14 cellular contexts compared by ENCODE assay signal in genomic region chr20:32231245-32231644, GRCh38. TPM values are rescaled to one million over a fixed set of nuclear protein-coding genes. Genes with fewer than 3 reads are reported as not detected.
DNase-seq lines count a peak whose midpoint lies in the region; ATAC-seq and TF ChIP-seq lines count a peak whose summit lies in the region.
"Had no signal": no experiment of that assay in that cellular context is flagged by ENCODE, and none has a peak within 500 bp of the region (broad histone marks: within the 10 kb centered on the region; RNA-seq: fewer than 3 reads in every experiment).

No MANE protein-coding gene starts in this region.

- H3K4me2 ChIP-seq in Karpas-422 (ENCODE audit: low read depth, low read length, poor library complexity, severe bottlenecking) = no peak overlapping the region

- no peaks in the 10 kb centered on the region for H3K9me3 ChIP-seq in T-helper 17 cell (ENCODE audit: control insufficient read depth, low read length, poor library complexity, severe bottlenecking)
- H3K9me3 ChIP-seq in spleen = no peaks in the 10 kb centered on the region
- H3K9me3 ChIP-seq in Karpas-422 (ENCODE audit: low read length) = no peaks in the 10 kb centered on the region
- H3K9me3 ChIP-seq: sigmoid colon had no signal

- no peak overlapping the region for H2AFZ ChIP-seq in Karpas-422 (ENCODE audit: low read length)

- CTCF ChIA-PET in activated naive CD4-positive, alpha-beta T cell treated with anti-CD3 and anti-CD28 coated beads for 36 hours (lab: Charles Lee) = interaction anchor here (0.7 to 2.4 kb wide), 6 partner anchors 8 to 134 kb away, joined by 3 to 9 read pairs (median 3); no protein-coding TSS in a partner anchor

- H3K9me3 Mint-ChIP-seq in activated naive CD4-positive, alpha-beta T cell treated with anti-CD3 and anti-CD28 coated beads for 36 hours = no peaks in the 10 kb centered on the region
- H3K9me3 Mint-ChIP-seq: WTC11 had no signal

- no peaks in the 10 kb centered on the region for H3K27me3 Mint-ChIP-seq in activated naive CD4-positive, alpha-beta T cell treated with anti-CD3 and anti-CD28 coated beads for 36 hours (ENCODE audit: low read depth)
- no peaks in the 10 kb centered on the region for H3K27me3 Mint-ChIP-seq in T-helper 17 cell

- 81 to 93% (median 82%) methylated on average over 4 of the region's 4 CpGs for WGBS in spleen, 5 donors

- H3K9me2 ChIP-seq in Karpas-422 (replicated peaks; ENCODE audit: insufficient read depth, low read length) = no peaks in the 10 kb centered on the region

- TF ChIP-seq CTCF in brain microvascular endothelial cell (IDR thresholded peaks at IDR 0.05; ENCODE audit: low read depth, low read length, missing control alignments) (no peak), spleen (IDR thresholded peaks at IDR 0.05 in 8 of 11, conservative IDR thresholded peaks at IDR 0.05 in 3 of 11) (no peak), GM13976 (IDR thresholded peaks at IDR 0.05; ENCODE audit: borderline replicate concordance, control extremely low read depth, extremely low read depth, insufficient read depth, missing control alignments) (no peak)

- H3K36me3 ChIP-seq in brain microvascular endothelial cell (replicated peaks) (peaks cover 55% of the 10 kb centered on the region), spleen (peaks cover 0 to 95% (median 60%) of the 10 kb centered on the region in 6 donors), Karpas-422 (ENCODE audit: insufficient read depth, low read length) (peaks cover 42% of the 10 kb centered on the region)

- peaks cover 11 to 53% (median 25%) of the 10 kb centered on the region in 6 donors for H3K4me1 ChIP-seq in spleen
- H3K4me1 ChIP-seq in Karpas-422 (ENCODE audit: low read length) = no peaks in the 10 kb centered on the region
- H3K4me1 ChIP-seq: foreskin keratinocyte, sigmoid colon had no signal

- H3K27ac Mint-ChIP-seq in activated naive CD4-positive, alpha-beta T cell treated with anti-CD3 and anti-CD28 coated beads for 36 hours = peak overlapping the region; percentile 99
- H3K27ac Mint-ChIP-seq in T-helper 17 cell = peak overlapping the region; percentile 100
- H3K27ac Mint-ChIP-seq: WTC11 had no signal

- no peak for ATAC-seq in T-helper 17 cell
- ATAC-seq: foreskin keratinocyte, WTC11 had no signal

- peaks cover 71% of the 10 kb centered on the region for H3K36me3 Mint-ChIP-seq in activated naive CD4-positive, alpha-beta T cell treated with anti-CD3 and anti-CD28 coated beads for 36 hours (ENCODE audit: low read depth)
- H3K36me3 Mint-ChIP-seq in T-helper 17 cell (ENCODE audit: low read depth) = peaks cover 14% of the 10 kb centered on the region

- H3K9ac ChIP-seq in Karpas-422 (ENCODE audit: low read length) = no peak overlapping the region

- peaks cover 39% of the 10 kb centered on the region for H3K4me1 Mint-ChIP-seq in activated naive CD4-positive, alpha-beta T cell treated with anti-CD3 and anti-CD28 coated beads for 36 hours (ENCODE audit: low read depth)
- H3K4me1 Mint-ChIP-seq in T-helper 17 cell = peaks cover 30% of the 10 kb centered on the region
- H3K4me1 Mint-ChIP-seq: WTC11 had no signal

- no peak overlapping the region for H3K27ac ChIP-seq in brain microvascular endothelial cell
- peak overlapping the region in 6 of 8 donors; percentile 38 to 77 (median 65) for H3K27ac ChIP-seq in spleen
- H3K27ac ChIP-seq in Karpas-422 (ENCODE audit: low read length) = no peak overlapping the region
- H3K27ac ChIP-seq: foreskin keratinocyte, sigmoid colon had no signal

- no peaks in the 10 kb centered on the region for H3K79me2 ChIP-seq in Karpas-422 (ENCODE audit: low read length)

- no peak for TF ChIP-seq POLR2A in spleen (IDR thresholded peaks at IDR 0.05)

- no peak overlapping the region for H3K4me3 ChIP-seq in brain microvascular endothelial cell (ENCODE audit: low read depth, low read length)
- no peak overlapping the region for H3K4me3 ChIP-seq in spleen
- H3K4me3 ChIP-seq in Karpas-422 (ENCODE audit: low read length) = no peak overlapping the region
- H3K4me3 ChIP-seq: sigmoid colon had no signal

- no peak overlapping the region for H3K4me3 Mint-ChIP-seq in activated naive CD4-positive, alpha-beta T cell treated with anti-CD3 and anti-CD28 coated beads for 36 hours
- peak overlapping the region; percentile 12 for H3K4me3 Mint-ChIP-seq in T-helper 17 cell
- H3K4me3 Mint-ChIP-seq: WTC11 had no signal

- intact Hi-C loops in activated naive CD4-positive, alpha-beta T cell treated with anti-CD3 and anti-CD28 coated beads for 36 hours (cut with micrococcal nuclease) = no loop called here
- intact Hi-C loops in spleen (cut with DNase I; ENCODE audit: low total_unique reads) = no loop called here

- in situ Hi-C loops in brain microvascular endothelial cell (cut with HindIII; ENCODE audit: low pct_ligation_motif_present, low sequenced_read_pairs) = no loop called here
- in situ Hi-C loops in GM13976 (cut with MboI; ENCODE audit: low sequenced_read_pairs, unreplicated experiment) = no loop called here

- 0 out of 2 replicates have a peak, but pooled peaks cover 4% of the 10 kb centered on the region for H4K20me1 ChIP-seq in Karpas-422 (ENCODE audit: insufficient read depth, low read depth, low read length)

- no peaks in the 10 kb centered on the region for H3K27me3 ChIP-seq in brain microvascular endothelial cell (replicated peaks)
- H3K27me3 ChIP-seq in spleen (replicated peaks in 1 of 7) = no peaks in the 10 kb centered on the region
- H3K27me3 ChIP-seq in Karpas-422 (ENCODE audit: low read length) = no peaks in the 10 kb centered on the region
- H3K27me3 ChIP-seq: foreskin keratinocyte, sigmoid colon had no signal

- DNase-seq in activated naive CD4-positive, alpha-beta T cell treated with anti-CD3 and anti-CD28 coated beads for 36 hours = no peak
- no peak for DNase-seq in activated naive CD4-positive, alpha-beta T cell treated with Interleukin-2 at 50 U/mL for 16 hours
- no peak for DNase-seq in T-helper 17 cell
- peak; percentile 26 for DNase-seq in brain microvascular endothelial cell
- no peak for DNase-seq in spleen
- no peak for DNase-seq in Karpas-422
- no peak for DNase-seq in GM13976 (ENCODE audit: low spot score)
- DNase-seq in COLO829 (ENCODE audit: low spot score) = no peak
- DNase-seq: Calu3, foreskin keratinocyte, GF-D8, NCI-H2029, sigmoid colon had no signal

RNA-seq across cellular contexts. Expression of gene POFUT1, which starts 23.6 kb away (rescaled TPM):
- 10 to 100 TPM; 37.1 to 38.9 TPM for total RNA-seq in activated naive CD4-positive, alpha-beta T cell treated with anti-CD3 and anti-CD28 coated beads for 36 hours
- total RNA-seq in T-helper 17 cell = 10 to 100 TPM; 11.1 to 13.6 TPM
- total RNA-seq in spleen = 10 to 100 TPM; 19.5 to 26.3 (median 21.5) TPM
- 1 to 10 TPM; 3.8 to 7.5 (median 4.7) TPM for polyA plus RNA-seq in spleen
- total RNA-seq in Karpas-422 (2014; rRNA removed; shearing (Covaris generic); ENCODE audit: low replicate concordance) = 16.7 and 25.8 TPM in 2 replicates

RNA-seq across cellular contexts. Expression of gene PLAGL2, which starts 23.7 kb away (rescaled TPM):
- 10 to 100 TPM; 63.3 to 64.9 TPM for total RNA-seq in activated naive CD4-positive, alpha-beta T cell treated with anti-CD3 and anti-CD28 coated beads for 36 hours
- total RNA-seq in T-helper 17 cell (10 to 100 TPM; 14.9 to 18.9 TPM), spleen (10 to 100 TPM; 11.9 to 16.6 (median 12.5) TPM)
- polyA plus RNA-seq in spleen = 1 to 10 TPM; 2.2 to 4.0 (median 2.2) TPM
- total RNA-seq in Karpas-422 (2014; rRNA removed; shearing (Covaris generic); ENCODE audit: low replicate concordance) = 19.2 and 30.5 TPM in 2 replicates

RNA-seq across cellular contexts. Expression of gene KIF3B, which starts 46.2 kb away (rescaled TPM):
- 10 to 100 TPM; 27.4 to 27.6 TPM for total RNA-seq in activated naive CD4-positive, alpha-beta T cell treated with anti-CD3 and anti-CD28 coated beads for 36 hours
- 10 to 100 TPM; 13.4 to 14.4 TPM for total RNA-seq in T-helper 17 cell
- total RNA-seq in spleen = 10 to 100 TPM; 19.2 to 25.9 (median 23.9) TPM
- 1 to 10 TPM; 3.8 to 7.3 (median 4.7) TPM for polyA plus RNA-seq in spleen
- 15.7 and 17.9 TPM in 2 replicates for total RNA-seq in Karpas-422 (2014; rRNA removed; shearing (Covaris generic); ENCODE audit: low replicate concordance)

Comparison
In these comparisons a context has a peak if more than half of its experiments do, and no peak if none do; other contexts are left out.
1. H3K27ac ChIP-seq: peak in spleen (6 of 8); none in brain microvascular endothelial cell (single experiment) and Karpas-422 (single experiment).